ENCODE assay signal across 23 cellular contexts in the genomic region with DNA sequence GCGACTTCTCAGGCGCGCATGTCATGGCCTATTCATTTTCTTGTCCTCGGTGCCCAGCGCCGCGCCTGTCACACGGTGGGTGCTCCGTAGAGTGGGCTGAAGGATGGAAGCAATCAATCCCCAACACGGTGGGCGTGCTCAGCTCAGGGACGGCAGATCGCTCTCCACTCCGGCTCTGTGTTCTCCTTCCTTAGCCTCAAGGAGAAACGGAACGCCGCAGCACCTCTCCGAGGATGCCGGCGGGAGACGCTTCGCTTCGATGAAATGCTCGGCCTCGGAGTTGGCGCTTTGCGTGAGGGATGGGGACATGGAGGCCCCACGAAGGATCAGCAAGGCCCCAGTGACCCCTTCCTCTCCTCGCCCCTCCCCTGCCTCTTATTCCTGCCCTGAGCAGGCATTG.
"Had no signal": no experiment of that assay in that cellular context is flagged by ENCODE, and none has a peak within 500 bp of the region (broad histone marks: within the 10 kb centered on the region; RNA-seq: fewer than 3 reads in every experiment).

No MANE protein-coding gene starts in this region.

- H2AFZ ChIP-seq: parathyroid adenoma had no signal

- H3K4me3 ChIP-seq: coronary artery, left lung, lung, testis had no signal

- H3K27me3 ChIP-seq: left lung, testis had no signal

- DNase-seq: activated CD4-positive, alpha-beta T cell treated with anti-CD3 and anti-CD28 coated beads for 4 hours; activated CD4-positive, alpha-beta T cell treated with anti-CD3 and anti-CD28 coated beads, Interleukin-2, amount 50 U/mL, for 48 hours; activated CD4-positive, CD25-positive, alpha-beta regulatory T cell; activated naive CD4-positive, alpha-beta T cell treated with Interleukin-2 at 50 U/mL for 16 hours; activated naive CD8-positive, alpha-beta T cell treated with anti-CD3 and anti-CD28 coated beads for 36 hours; activated T-cell treated with anti-CD3 and anti-CD28 coated beads, Interleukin-2, amount 50 U/mL, for 4 hours; cerebellar nuclear complex; immature natural killer cell; natural killer cell; nucleus accumbens; small intestine; stimulated activated CD4-positive, alpha-beta T cell treated with anti-CD3 and anti-CD28 coated beads, Interleukin-2, amount 100 ng/mL, for 24 hours; stimulated activated naive B cell treated with anti-CD40 and anti-IgM and Interleukin-4, amounts not matched to agents 10 μg/mL and 1 μg/mL and 100 μg/mL, for 72 hours; testis had no signal

- FAIRE-seq: endometrium, small intestine had no signal

- H3K9me3 ChIP-seq: left lung, testis had no signal

- H3K9me3 Mint-ChIP-seq: activated naive CD8-positive, alpha-beta T cell treated with anti-CD3 and anti-CD28 coated beads for 36 hours; activated T-cell treated with anti-CD3 and anti-CD28 coated beads, Interleukin-2, amount 50 U/mL, for 4 hours; activated T-helper 2 cell treated with anti-CD3 and anti-CD28 coated beads, Interferon-gamma antibody, Interleukin-2, Interleukin-4, amounts not matched to agents 10 μg/mL and 5 μg/mL and 100 μg/mL, durations not matched to agents 14 hours and 24 hours and 36 hours; immature natural killer cell; natural killer cell; stimulated activated naive B cell treated with anti-CD40 and anti-IgM and Interleukin-4, amounts not matched to agents 10 μg/mL and 1 μg/mL and 100 μg/mL, for 72 hours; T-helper 1 cell treated with Interleukin-12 subunit alpha and Interleukin-12 subunit beta and Interleukin-4 antibody, amounts not matched to agents 30 μg/mL and 1 μg/mL, for 36 hours had no signal

- H3K27ac ChIP-seq: coronary artery, left lung, parathyroid adenoma, testis had no signal

- H3K27me3 Mint-ChIP-seq: activated naive CD8-positive, alpha-beta T cell treated with anti-CD3 and anti-CD28 coated beads for 36 hours; stimulated activated naive B cell treated with anti-CD40 and anti-IgM and Interleukin-4, amounts not matched to agents 10 μg/mL and 1 μg/mL and 100 μg/mL, for 72 hours had no signal

- H3K79me2 ChIP-seq: parathyroid adenoma had no signal

- H3K9ac ChIP-seq: parathyroid adenoma had no signal

- ATAC-seq: activated T-cell treated with anti-CD3 and anti-CD28 coated beads, Interleukin-2, amount 50 U/mL, for 4 hours; left lung; sciatic nerve; stimulated activated naive B cell treated with anti-CD40 and anti-IgM and Interleukin-4, amounts not matched to agents 10 μg/mL and 1 μg/mL and 100 μg/mL, for 72 hours had no signal

- H3K36me3 Mint-ChIP-seq: activated naive CD8-positive, alpha-beta T cell treated with anti-CD3 and anti-CD28 coated beads for 36 hours; immature natural killer cell; natural killer cell; stimulated activated naive B cell treated with anti-CD40 and anti-IgM and Interleukin-4, amounts not matched to agents 10 μg/mL and 1 μg/mL and 100 μg/mL, for 72 hours; type B pancreatic cell had no signal

- H3K36me3 ChIP-seq: left lung had no signal

- H3K4me1 ChIP-seq: parathyroid adenoma had no signal

- H3K27ac Mint-ChIP-seq: activated naive CD8-positive, alpha-beta T cell treated with anti-CD3 and anti-CD28 coated beads for 36 hours; activated T-helper 2 cell treated with anti-CD3 and anti-CD28 coated beads, Interferon-gamma antibody, Interleukin-2, Interleukin-4, amounts not matched to agents 10 μg/mL and 5 μg/mL and 100 μg/mL, durations not matched to agents 14 hours and 24 hours and 36 hours; stimulated activated naive B cell treated with anti-CD40 and anti-IgM and Interleukin-4, amounts not matched to agents 10 μg/mL and 1 μg/mL and 100 μg/mL, for 72 hours; T-helper 1 cell treated with Interleukin-12 subunit alpha and Interleukin-12 subunit beta and Interleukin-4 antibody, amounts not matched to agents 30 μg/mL and 1 μg/mL, for 36 hours; type B pancreatic cell had no signal

- H3K4me3 Mint-ChIP-seq: activated naive CD8-positive, alpha-beta T cell treated with anti-CD3 and anti-CD28 coated beads for 36 hours; activated T-cell treated with anti-CD3 and anti-CD28 coated beads, Interleukin-2, amount 50 U/mL, for 4 hours; immature natural killer cell; natural killer cell; stimulated activated naive B cell treated with anti-CD40 and anti-IgM and Interleukin-4, amounts not matched to agents 10 μg/mL and 1 μg/mL and 100 μg/mL, for 72 hours; T-helper 1 cell treated with Interleukin-12 subunit alpha and Interleukin-12 subunit beta and Interleukin-4 antibody, amounts not matched to agents 30 μg/mL and 1 μg/mL, for 36 hours; type B pancreatic cell had no signal
